ENCODE assay signal across 1 cellular context in genomic region chr5:61289669-61290363, GRCh38.
TF ChIP-seq lines count a peak whose summit lies in the region.

No MANE protein-coding gene starts in this region.

TF ChIP-seq in endothelial cell of umbilical vein, 7 proteins besides CTCF, POLR2A, EP300 and RAD21:
- TF ChIP-seq JUN (IDR thresholded peaks at IDR 0.05; ENCODE audit: borderline replicate concordance, insufficient read depth, insufficient read length, low read depth) (no peak), FOS (IDR thresholded peaks at IDR 0.05; ENCODE audit: borderline replicate concordance, insufficient read depth, low read length) (no peak), MYC (IDR thresholded peaks at IDR 0.05; ENCODE audit: low read depth, low read length) (no peak), POLR2AphosphoS5 (IDR thresholded peaks at IDR 0.05; ENCODE audit: insufficient read depth, low read depth, low read length) (no peak), MAX (IDR thresholded peaks at IDR 0.05; ENCODE audit: insufficient read depth, insufficient read length) (no peak), EZH2 (IDR thresholded peaks at IDR 0.05; ENCODE audit: borderline replicate concordance, low read depth, low read length, severe bottlenecking) (no peak), GATA2 (IDR thresholded peaks at IDR 0.05; ENCODE audit: insufficient read depth, insufficient read length, low read depth, low read length) (no peak)
